ENCODE assay signal across 1 cellular context in the genomic region with DNA sequence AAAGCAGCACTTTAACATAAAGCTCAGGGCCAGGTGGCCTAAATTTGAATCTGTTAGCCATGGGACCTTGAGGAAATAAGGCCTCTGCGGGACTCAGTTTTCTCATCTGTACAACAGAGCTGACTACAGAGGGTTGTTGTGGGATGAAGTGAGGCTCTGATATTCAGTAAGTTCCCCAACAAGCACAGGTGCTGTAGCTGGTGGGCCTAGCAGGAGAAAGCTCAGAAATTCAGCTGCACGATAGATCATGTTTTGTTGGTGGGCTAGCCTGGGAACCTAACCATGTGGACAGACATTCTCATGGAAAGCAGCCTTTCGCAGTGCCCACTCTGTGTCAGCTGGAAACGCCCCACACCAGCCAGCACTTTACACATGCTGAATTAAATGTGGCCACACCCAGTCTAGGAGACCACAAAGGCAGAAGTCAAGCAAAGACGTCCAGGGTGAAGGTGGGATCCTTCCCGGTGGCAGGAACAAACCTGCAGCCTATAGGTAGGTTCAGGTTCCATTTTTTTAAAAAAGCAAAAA.
TF ChIP-seq lines count a peak whose summit lies in the region.

No MANE protein-coding gene starts in this region.

TF ChIP-seq in IMR-90, 13 proteins besides CTCF, POLR2A, EP300 and RAD21:
- no peak for TF ChIP-seq MAZ (IDR thresholded peaks at IDR 0.05; ENCODE audit: borderline replicate concordance, low read depth, low read length)
- TF ChIP-seq NFE2L2 (IDR thresholded peaks at IDR 0.05; ENCODE audit: low read depth, low read length): no peak
- no peak for TF ChIP-seq MXI1 (IDR thresholded peaks at IDR 0.05; ENCODE audit: borderline replicate concordance, low read depth, low read length)
- TF ChIP-seq, protein P1, sequence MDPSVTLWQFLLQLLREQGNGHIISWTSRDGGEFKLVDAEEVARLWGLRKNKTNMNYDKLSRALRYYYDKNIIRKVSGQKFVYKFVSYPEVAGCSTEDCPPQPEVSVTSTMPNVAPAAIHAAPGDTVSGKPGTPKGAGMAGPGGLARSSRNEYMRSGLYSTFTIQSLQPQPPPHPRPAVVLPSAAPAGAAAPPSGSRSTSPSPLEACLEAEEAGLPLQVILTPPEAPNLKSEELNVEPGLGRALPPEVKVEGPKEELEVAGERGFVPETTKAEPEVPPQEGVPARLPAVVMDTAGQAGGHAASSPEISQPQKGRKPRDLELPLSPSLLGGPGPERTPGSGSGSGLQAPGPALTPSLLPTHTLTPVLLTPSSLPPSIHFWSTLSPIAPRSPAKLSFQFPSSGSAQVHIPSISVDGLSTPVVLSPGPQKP (IDR thresholded peaks at IDR 0.05; ENCODE audit: borderline replicate concordance, low read depth, low read length): no peak
TF ChIP-seq in IMR-90: peak in this region for 0.
